ENCODE assay signal across 24 cellular contexts in genomic region chr15:81449836-81450474, GRCh38.
DNase-seq lines count a peak whose midpoint lies in the region; ATAC-seq, FAIRE-seq and TF ChIP-seq lines count a peak whose summit lies in the region.
"Had no signal": no experiment of that assay in that cellular context is flagged by ENCODE, and none has a peak within 500 bp of the region (broad histone marks: within the 10 kb centered on the region; RNA-seq: fewer than 3 reads in every experiment).

No MANE protein-coding gene starts in this region.

- H2AFZ ChIP-seq in HepG2 (ENCODE audit: low read length), result no peak overlapping the region

- no peak overlapping the region for H3K4me2 ChIP-seq in HepG2 (ENCODE audit: low read depth, low read length)

- no peak for FAIRE-seq in HepG2 (lab: Jason Lieb, UNC)
- FAIRE-seq: GM12892 had no signal

- ATAC-seq in HepG2 (no peak; the same call in 2 of the 3 replicates), right lobe of liver (no peak), RWPE2 (ENCODE audit: low read depth) (peak; percentile 90), HG03025 (IDR thresholded peaks at IDR 0.05; ENCODE audit: low FRiP score, unreplicated experiment) (no peak), HG03045 (IDR thresholded peaks at IDR 0.05; ENCODE audit: unreplicated experiment) (no peak)
- ATAC-seq: CD8-positive, alpha-beta T cell; SK-N-SH treated with all-trans-retinoic acid at 6 μM for 48 hours had no signal

- no peak for TF ChIP-seq RAD21 in HepG2 (CRISPR knock-in tag; IDR thresholded peaks at IDR 0.05)

- H4K20me1 ChIP-seq in HepG2 (ENCODE audit: insufficient read depth, low read length), result no peaks in the 10 kb centered on the region

- DNase-seq in HepG2 (ENCODE audit: low spot score) (peak; percentile 9), right lobe of liver (no peak), RWPE2 (ENCODE audit: low spot score) (no peak), epithelial cell of esophagus (ENCODE audit: low read depth) (peak; percentile 60)
- no peak for DNase-seq in NK-92 treated with Interleukin-12 subunit alpha and Interleukin-12 subunit beta, amount 100 ng/mL, for 24 hours (lab: John Stamatoyannopoulos, UW)
- DNase-seq: C1 segment of cervical spinal cord; CD8-positive, alpha-beta T cell; DMS 273 treated with DMSO at 0.1 percent for 48 hours; DND-41; GOT3; HFFc6; NCI-H1048; NCI-H1694; NCI-H2081 treated with DMSO at 0.1 percent for 48 hours; NCI-H446 treated with DMSO at 0.1 percent for 48 hours; NCI-H526 treated with DMSO at 0.1 percent for 48 hours; RPMI8226; SJCRH30; T-helper 2 cell had no signal

- no peak for TF ChIP-seq CTCF in HepG2 (CRISPR knock-in tag; IDR thresholded peaks at IDR 0.05)
- TF ChIP-seq CTCF in right lobe of liver (IDR thresholded peaks at IDR 0.05), result no peak
- no peak for TF ChIP-seq CTCF in RWPE2 (IDR thresholded peaks at IDR 0.05; ENCODE audit: poor library complexity, severe bottlenecking)
- TF ChIP-seq CTCF in epithelial cell of esophagus (IDR thresholded peaks at IDR 0.05; ENCODE audit: insufficient read depth, low read depth, low read length, missing control alignments), result no peak

- no peak for TF ChIP-seq POLR2A in HepG2 (IDR thresholded peaks at IDR 0.05; ENCODE audit: insufficient read depth in 1 of 2, low read depth in 2 of 2, low read length in 2 of 2)
- TF ChIP-seq POLR2A in right lobe of liver (IDR thresholded peaks at IDR 0.05), result no peak

- H3K36me3 ChIP-seq in HepG2 (replicated peaks in 1 of 2; ENCODE audit: control insufficient read depth in 1 of 2, insufficient read depth in 2 of 2, low read length in 2 of 2) (no peaks in the 10 kb centered on the region), right lobe of liver (no peaks in the 10 kb centered on the region), RWPE2 (ENCODE audit: low read depth) (no peaks in the 10 kb centered on the region)
- H3K36me3 ChIP-seq: HAP-1, SJCRH30 had no signal

- WGBS in HepG2 (ENCODE audit: low lambda C conversion rate), result 2% methylated on average over 2 of the region's 2 CpGs
- WGBS in right lobe of liver (ENCODE audit: insufficient coverage, low coverage, low lambda C conversion rate, missing lambda C conversion rate), result 50% methylated on average over 2 of the region's 2 CpGs

- H3K4me3 ChIP-seq in HepG2 (replicated peaks in 1 of 3; ENCODE audit: insufficient read depth in 1 of 3, low read depth in 2 of 3, low read length in 3 of 3), result no peak overlapping the region
- H3K4me3 ChIP-seq in right lobe of liver, result no peak overlapping the region
- no peak overlapping the region for H3K4me3 ChIP-seq in RWPE2 (ENCODE audit: severe bottlenecking)
- H3K4me3 ChIP-seq in epithelial cell of esophagus (ENCODE audit: low read length), result no peak overlapping the region
- H3K4me3 ChIP-seq: HAP-1, SJCRH30 had no signal

- H3K27ac ChIP-seq in HepG2 (ENCODE audit: extremely low read length, insufficient read depth, low read length), result no peak overlapping the region
- H3K27ac ChIP-seq in right lobe of liver, result no peak overlapping the region
- no peak overlapping the region for H3K27ac ChIP-seq in RWPE2 (ENCODE audit: poor library complexity, severe bottlenecking)
- H3K27ac ChIP-seq: SJCRH30 had no signal

- POLR2A ChIA-PET in HepG2 (lab: Yijun Ruan, JAX), result no interaction called here

- no peaks in the 10 kb centered on the region for H3K79me2 ChIP-seq in HepG2 (ENCODE audit: insufficient read depth, low read length)

- H3K27me3 ChIP-seq in HepG2 (ENCODE audit: control insufficient read depth in 1 of 2, insufficient read depth in 2 of 2, low read length in 2 of 2) (no peaks in the 10 kb centered on the region), right lobe of liver (no peaks in the 10 kb centered on the region), RWPE2 (ENCODE audit: insufficient read depth, poor library complexity, severe bottlenecking) (peaks cover 6% of the 10 kb centered on the region)
- H3K27me3 ChIP-seq: SJCRH30 had no signal

- intact Hi-C loops in HepG2 (cut with micrococcal nuclease; ENCODE audit: unreplicated experiment) (no loop called here), right lobe of liver (cut with DNase I) (no loop called here)

- H3K4me1 ChIP-seq in HepG2 (ENCODE audit: insufficient read depth, low read length) (no peaks in the 10 kb centered on the region), right lobe of liver (no peaks in the 10 kb centered on the region), RWPE2 (ENCODE audit: insufficient read depth, poor library complexity, severe bottlenecking) (peaks cover 3% of the 10 kb centered on the region)
- H3K4me1 ChIP-seq: HAP-1 had no signal

- in situ Hi-C loops in HepG2 (cut with HindIII; ENCODE audit: extremely low pct_ligation_motif_present, low pct_unique_long_range_greater_than_20kb), result no loop called here

- no peak overlapping the region for H3K9ac ChIP-seq in HepG2 (ENCODE audit: insufficient read depth, low read depth, low read length)

- TF ChIP-seq EP300 in HepG2 (IDR thresholded peaks at IDR 0.05; ENCODE audit: low read depth in 2 of 2, low read length in 2 of 2) (no peak), HepG2 (CRISPR knock-in tag; IDR thresholded peaks at IDR 0.05; ENCODE audit: borderline replicate concordance) (no peak)

- CTCF ChIA-PET in HepG2 (lab: Yijun Ruan, JAX; ENCODE audit: low intra/inter-chr PET ratio, low total read pairs), result no interaction called here

- H3K9me3 ChIP-seq in HepG2 (ENCODE audit: low read length), result no peaks in the 10 kb centered on the region
- H3K9me3 ChIP-seq in right lobe of liver, result peaks cover 0 to 2% (median 0%) of the 10 kb centered on the region in 4 donors
- H3K9me3 ChIP-seq in RWPE2 (ENCODE audit: severe bottlenecking), result peaks cover 6% of the 10 kb centered on the region
- H3K9me3 ChIP-seq: HAP-1, SJCRH30 had no signal

- BruUV-seq in HepG2 (replicated peaks; lab: Mats Ljungman, UMichigan), result no TSS peak

TF ChIP-seq in HepG2, 621 proteins besides CTCF, POLR2A, EP300 and RAD21:
- TF ChIP-seq CEBPB (IDR thresholded peaks at IDR 0.05; ENCODE audit: borderline replicate concordance, low read depth, low read length) (peak; percentile 61; the same call in 1 of the 2 replicates), EED (CRISPR knock-in tag; IDR thresholded peaks at IDR 0.05) (no peak), SCMH1 (CRISPR knock-in tag; IDR thresholded peaks at IDR 0.05; ENCODE audit: borderline replicate concordance) (no peak), RARA (CRISPR knock-in tag; IDR thresholded peaks at IDR 0.05) (no peak), ZNF12 (CRISPR knock-in tag; IDR thresholded peaks at IDR 0.05) (no peak), ATF4 (CRISPR knock-in tag; IDR thresholded peaks at IDR 0.05) (0 out of 4 replicates have a peak, but pooled peaks of 1 of the 2 experiments have one; percentile 23), NFE2L1 (CRISPR knock-in tag; IDR thresholded peaks at IDR 0.05; ENCODE audit: borderline replicate concordance) (no peak), POGZ (CRISPR knock-in tag; IDR thresholded peaks at IDR 0.05) (no peak), FOXA1 (IDR thresholded peaks at IDR 0.05) (no peak), FOXA1 (CRISPR knock-in tag; IDR thresholded peaks at IDR 0.05) (0 out of 2 replicates have a peak, but pooled peaks have one; percentile 37), CEBPG (CRISPR knock-in tag; IDR thresholded peaks at IDR 0.05) (0 out of 2 replicates have a peak, but pooled peaks have one; percentile 21), GATAD1 (CRISPR knock-in tag; IDR thresholded peaks at IDR 0.05) (no peak), ZNF317 (CRISPR knock-in tag; IDR thresholded peaks at IDR 0.05) (no peak), RXRB (CRISPR knock-in tag; IDR thresholded peaks at IDR 0.05; ENCODE audit: borderline replicate concordance) (no peak), FOXO1 (CRISPR knock-in tag; IDR thresholded peaks at IDR 0.05) (no peak), ZNF678 (CRISPR knock-in tag; IDR thresholded peaks at IDR 0.05) (no peak), ZIK1 (CRISPR knock-in tag; IDR thresholded peaks at IDR 0.05; ENCODE audit: borderline replicate concordance, low read depth) (no peak), ZNF207 (IDR thresholded peaks at IDR 0.05; ENCODE audit: borderline replicate concordance) (no peak), ZNF546 (CRISPR knock-in tag; conservative IDR thresholded peaks at IDR 0.05) (no peak), ZNF331 (CRISPR knock-in tag; IDR thresholded peaks at IDR 0.05) (no peak)

Comparison
In these comparisons a context has a peak if more than half of its experiments do, and no peak if none do; other contexts are left out.
1. DNase-seq: peak in HepG2 (single experiment) and epithelial cell of esophagus (single experiment); none in right lobe of liver (0 of 3), RWPE2 (single experiment) and NK-92 treated with Interleukin-12 subunit alpha and Interleukin-12 subunit beta, amount 100 ng/mL, for 24 hours (single experiment).